In genomic region chr10:7649673-7650330, GRCh38 we compare ENCODE assay signal across 1 cellular context.
TF ChIP-seq lines count a peak whose summit lies in the region.

No MANE protein-coding gene starts in this region.

TF ChIP-seq in HepG2, 621 proteins besides CTCF, POLR2A, EP300 and RAD21 (continued from another document):
- TF ChIP-seq PRDM4 (CRISPR knock-in tag; IDR thresholded peaks at IDR 0.05; ENCODE audit: borderline replicate concordance) (no peak), GTF2F1 (IDR thresholded peaks at IDR 0.05; ENCODE audit: low read length) (no peak), MAFG (CRISPR knock-in tag; IDR thresholded peaks at IDR 0.05) (no peak), MEIS1 (CRISPR knock-in tag; IDR thresholded peaks at IDR 0.05; ENCODE audit: borderline replicate concordance) (no peak), JUN (CRISPR knock-in tag; IDR thresholded peaks at IDR 0.05) (no peak), NR3C1 (CRISPR knock-in tag; IDR thresholded peaks at IDR 0.05) (no peak), NCOA5 (CRISPR knock-in tag; IDR thresholded peaks at IDR 0.05) (no peak)
- TF ChIP-seq, protein P1, sequence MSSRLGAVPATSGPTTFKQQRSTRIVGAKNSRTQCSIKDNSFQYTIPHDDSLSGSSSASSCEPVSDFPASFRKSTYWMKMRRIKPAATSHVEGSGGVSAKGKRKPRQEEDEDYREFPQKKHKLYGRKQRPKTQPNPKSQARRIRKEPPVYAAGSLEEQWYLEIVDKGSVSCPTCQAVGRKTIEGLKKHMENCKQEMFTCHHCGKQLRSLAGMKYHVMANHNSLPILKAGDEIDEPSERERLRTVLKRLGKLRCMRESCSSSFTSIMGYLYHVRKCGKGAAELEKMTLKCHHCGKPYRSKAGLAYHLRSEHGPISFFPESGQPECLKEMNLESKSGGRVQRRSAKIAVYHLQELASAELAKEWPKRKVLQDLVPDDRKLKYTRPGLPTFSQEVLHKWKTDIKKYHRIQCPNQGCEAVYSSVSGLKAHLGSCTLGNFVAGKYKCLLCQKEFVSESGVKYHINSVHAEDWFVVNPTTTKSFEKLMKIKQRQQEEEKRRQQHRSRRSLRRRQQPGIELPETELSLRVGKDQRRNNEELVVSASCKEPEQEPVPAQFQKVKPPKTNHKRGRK (CRISPR knock-in tag; IDR thresholded peaks at IDR 0.05): no peak
- TF ChIP-seq, protein P2, sequence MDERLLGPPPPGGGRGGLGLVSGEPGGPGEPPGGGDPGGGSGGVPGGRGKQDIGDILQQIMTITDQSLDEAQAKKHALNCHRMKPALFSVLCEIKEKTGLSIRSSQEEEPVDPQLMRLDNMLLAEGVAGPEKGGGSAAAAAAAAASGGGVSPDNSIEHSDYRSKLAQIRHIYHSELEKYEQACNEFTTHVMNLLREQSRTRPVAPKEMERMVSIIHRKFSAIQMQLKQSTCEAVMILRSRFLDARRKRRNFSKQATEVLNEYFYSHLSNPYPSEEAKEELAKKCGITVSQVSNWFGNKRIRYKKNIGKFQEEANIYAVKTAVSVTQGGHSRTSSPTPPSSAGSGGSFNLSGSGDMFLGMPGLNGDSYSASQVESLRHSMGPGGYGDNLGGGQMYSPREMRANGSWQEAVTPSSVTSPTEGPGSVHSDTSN (CRISPR knock-in tag; IDR thresholded peaks at IDR 0.05): no peak
- TF ChIP-seq, protein P3, sequence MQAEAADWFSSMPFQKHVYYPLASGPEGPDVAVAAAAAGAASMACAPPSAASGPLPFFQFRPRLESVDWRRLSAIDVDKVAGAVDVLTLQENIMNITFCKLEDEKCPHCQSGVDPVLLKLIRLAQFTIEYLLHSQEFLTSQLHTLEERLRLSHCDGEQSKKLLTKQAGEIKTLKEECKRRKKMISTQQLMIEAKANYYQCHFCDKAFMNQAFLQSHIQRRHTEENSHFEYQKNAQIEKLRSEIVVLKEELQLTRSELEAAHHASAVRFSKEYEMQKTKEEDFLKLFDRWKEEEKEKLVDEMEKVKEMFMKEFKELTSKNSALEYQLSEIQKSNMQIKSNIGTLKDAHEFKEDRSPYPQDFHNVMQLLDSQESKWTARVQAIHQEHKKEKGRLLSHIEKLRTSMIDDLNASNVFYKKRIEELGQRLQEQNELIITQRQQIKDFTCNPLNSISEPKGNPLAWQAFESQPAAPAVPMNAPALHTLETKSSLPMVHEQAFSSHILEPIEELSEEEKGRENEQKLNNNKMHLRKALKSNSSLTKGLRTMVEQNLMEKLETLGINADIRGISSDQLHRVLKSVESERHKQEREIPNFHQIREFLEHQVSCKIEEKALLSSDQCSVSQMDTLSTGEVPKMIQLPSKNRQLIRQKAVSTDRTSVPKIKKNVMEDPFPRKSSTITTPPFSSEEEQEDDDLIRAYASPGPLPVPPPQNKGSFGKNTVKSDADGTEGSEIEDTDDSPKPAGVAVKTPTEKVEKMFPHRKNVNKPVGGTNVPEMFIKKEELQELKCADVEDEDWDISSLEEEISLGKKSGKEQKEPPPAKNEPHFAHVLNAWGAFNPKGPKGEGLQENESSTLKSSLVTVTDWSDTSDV (CRISPR knock-in tag; IDR thresholded peaks at IDR 0.05): no peak
